13 cellular contexts compared by ENCODE assay signal in the genomic region with DNA sequence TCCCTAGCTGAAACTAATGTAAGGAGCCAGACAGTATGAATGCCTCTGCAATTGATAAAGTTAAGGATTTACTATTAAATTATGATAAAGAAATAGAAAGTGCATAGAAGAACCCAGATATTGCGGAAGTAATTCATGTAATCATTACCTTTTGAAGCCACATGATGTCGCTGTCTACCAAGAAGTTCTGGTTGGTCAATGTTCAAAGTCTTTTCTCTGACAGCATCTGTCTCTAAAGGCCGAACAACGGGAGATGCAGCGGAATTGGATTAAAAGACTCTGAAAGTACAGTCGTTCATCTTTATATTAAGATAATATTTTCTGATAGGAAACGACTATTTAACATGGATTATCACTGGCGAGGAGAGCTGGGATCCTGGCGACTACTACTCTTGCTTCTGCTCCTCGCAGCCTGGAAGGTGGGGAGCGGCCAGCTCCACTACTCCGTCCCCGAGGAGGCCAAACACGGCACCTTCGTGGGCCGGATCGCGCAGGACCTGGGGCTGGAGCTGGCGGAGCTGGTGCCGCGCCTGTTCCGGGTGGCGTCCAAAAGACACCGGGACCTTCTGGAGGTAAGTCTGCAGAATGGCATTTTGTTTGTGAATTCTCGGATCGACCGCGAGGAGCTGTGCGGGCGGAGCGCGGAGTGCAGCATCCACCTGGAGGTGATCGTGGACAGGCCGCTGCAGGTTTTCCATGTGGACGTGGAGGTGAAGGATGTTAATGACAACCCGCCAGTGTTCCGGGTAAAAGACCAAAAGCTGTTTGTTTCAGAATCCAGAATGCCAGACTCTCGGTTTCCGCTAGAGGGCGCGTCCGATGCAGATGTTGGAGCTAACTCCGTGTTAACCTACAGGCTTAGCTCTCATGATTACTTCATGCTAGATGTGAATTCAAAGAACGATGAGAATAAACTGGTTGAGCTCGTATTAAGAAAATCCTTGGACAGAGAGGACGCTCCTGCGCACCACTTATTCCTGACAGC. TPM values are rescaled to one million over a fixed set of nuclear protein-coding genes. Genes with fewer than 3 reads are reported as not detected.
DNase-seq lines count a peak whose midpoint lies in the region; ATAC-seq, FAIRE-seq and TF ChIP-seq lines count a peak whose summit lies in the region.
"Had no signal": no experiment of that assay in that cellular context is flagged by ENCODE, and none has a peak within 500 bp of the region (broad histone marks: within the 10 kb centered on the region; RNA-seq: fewer than 3 reads in every experiment).

A gene with protein sequence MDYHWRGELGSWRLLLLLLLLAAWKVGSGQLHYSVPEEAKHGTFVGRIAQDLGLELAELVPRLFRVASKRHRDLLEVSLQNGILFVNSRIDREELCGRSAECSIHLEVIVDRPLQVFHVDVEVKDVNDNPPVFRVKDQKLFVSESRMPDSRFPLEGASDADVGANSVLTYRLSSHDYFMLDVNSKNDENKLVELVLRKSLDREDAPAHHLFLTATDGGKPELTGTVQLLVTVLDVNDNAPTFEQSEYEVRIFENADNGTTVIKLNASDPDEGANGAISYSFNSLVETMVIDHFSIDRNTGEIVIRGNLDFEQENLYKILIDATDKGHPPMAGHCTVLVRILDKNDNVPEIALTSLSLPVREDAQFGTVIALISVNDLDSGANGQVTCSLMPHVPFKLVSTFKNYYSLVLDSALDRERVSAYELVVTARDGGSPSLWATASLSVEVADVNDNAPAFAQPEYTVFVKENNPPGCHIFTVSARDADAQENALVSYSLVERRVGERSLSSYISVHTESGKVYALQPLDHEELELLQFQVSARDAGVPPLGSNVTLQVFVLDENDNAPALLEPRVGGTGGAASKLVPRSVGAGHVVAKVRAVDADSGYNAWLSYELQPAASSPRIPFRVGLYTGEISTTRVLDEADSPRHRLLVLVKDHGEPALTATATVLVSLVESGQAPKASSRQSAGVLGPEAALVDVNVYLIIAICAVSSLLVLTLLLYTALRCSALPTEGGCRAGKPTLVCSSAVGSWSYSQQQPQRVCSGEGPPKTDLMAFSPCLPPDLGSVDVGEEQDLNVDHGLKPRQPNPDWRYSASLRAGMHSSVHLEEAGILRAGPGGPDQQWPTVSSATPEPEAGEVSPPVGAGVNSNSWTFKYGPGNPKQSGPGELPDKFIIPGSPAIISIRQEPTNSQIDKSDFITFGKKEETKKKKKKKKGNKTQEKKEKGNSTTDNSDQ (plus strand): TSS at position 210 of the 985 bp plus-strand sequence. CDS start 135 bp downstream, at position 345.

- H3K9me3 Mint-ChIP-seq in astrocyte (ENCODE audit: unreplicated experiment) (peaks cover 5% of the 10 kb centered on the region), neural progenitor cell (peaks cover 37% of the 10 kb centered on the region)
- peaks cover 17% of the 10 kb centered on the region for H3K9me3 Mint-ChIP-seq in activated T-cell treated with anti-CD3 and anti-CD28 coated beads, Interleukin-2, amount 50 U/mL, for 24 hours

- no peak within 1 kb of the TSS for H3K4me2 ChIP-seq in astrocyte (ENCODE audit: low read length)
- H3K4me2 ChIP-seq in neural progenitor cell: no peak within 1 kb of the TSS

- H3K9me3 ChIP-seq in astrocyte (ENCODE audit: insufficient read depth, low read depth, low read length) (peaks cover 3% of the 10 kb centered on the region), neural progenitor cell (ENCODE audit: low read depth) (no peaks in the 10 kb centered on the region)

- H4K20me1 ChIP-seq in astrocyte (ENCODE audit: insufficient read depth, low read length) (no peaks in the 10 kb centered on the region), neural progenitor cell (ENCODE audit: low read depth) (no peaks in the 10 kb centered on the region)

- H3K27ac Mint-ChIP-seq in astrocyte (ENCODE audit: unreplicated experiment): no peak within 1 kb of the TSS
- no peak within 1 kb of the TSS for H3K27ac Mint-ChIP-seq in neural progenitor cell
- no peak within 1 kb of the TSS for H3K27ac Mint-ChIP-seq in activated T-cell treated with anti-CD3 and anti-CD28 coated beads, Interleukin-2, amount 50 U/mL, for 24 hours
- H3K27ac Mint-ChIP-seq: B cell had no signal

- H3K36me3 ChIP-seq in astrocyte (ENCODE audit: insufficient read depth, low read length) (no peaks in the 10 kb centered on the region), neural progenitor cell (no peaks in the 10 kb centered on the region)
- H3K36me3 ChIP-seq: neutrophil, SJSA1 had no signal

- ATAC-seq in HG03108 (IDR thresholded peaks at IDR 0.05; ENCODE audit: unreplicated experiment) (no peak), GM21390 (IDR thresholded peaks at IDR 0.05; ENCODE audit: unreplicated experiment) (no peak)

- H3K4me3 Mint-ChIP-seq in astrocyte (ENCODE audit: unreplicated experiment) (no peak within 1 kb of the TSS), neural progenitor cell (no peak within 1 kb of the TSS)
- no peak within 1 kb of the TSS for H3K4me3 Mint-ChIP-seq in activated T-cell treated with anti-CD3 and anti-CD28 coated beads, Interleukin-2, amount 50 U/mL, for 24 hours
- H3K4me3 Mint-ChIP-seq: B cell had no signal

- no peaks in the 10 kb centered on the region for H3F3A ChIP-seq in neural progenitor cell (ENCODE audit: low read depth)

- H3K9ac ChIP-seq in astrocyte (ENCODE audit: low read length) (no peak within 1 kb of the TSS), neural progenitor cell (no peak within 1 kb of the TSS)

- no peak within 1 kb of the TSS for H3K4me3 ChIP-seq in astrocyte (ENCODE audit: insufficient read depth, low read depth, low read length)
- H3K4me3 ChIP-seq in neural progenitor cell: no peak within 1 kb of the TSS
- H3K4me3 ChIP-seq: coronary artery, SJSA1 had no signal

- H3K36me3 Mint-ChIP-seq in astrocyte (ENCODE audit: low read depth, unreplicated experiment): peaks cover 16% of the 10 kb centered on the region
- H3K36me3 Mint-ChIP-seq in neural progenitor cell: peaks cover 18% of the 10 kb centered on the region
- peaks cover 5% of the 10 kb centered on the region for H3K36me3 Mint-ChIP-seq in activated T-cell treated with anti-CD3 and anti-CD28 coated beads, Interleukin-2, amount 50 U/mL, for 24 hours (ENCODE audit: low read depth)

- no peak within 1 kb of the TSS for H2AFZ ChIP-seq in astrocyte (ENCODE audit: low read depth, low read length)
- H2AFZ ChIP-seq in neural progenitor cell (replicated peaks): no peak within 1 kb of the TSS

- FAIRE-seq in astrocyte (lab: Jason Lieb, UNC): no peak

- H3K4me1 Mint-ChIP-seq in astrocyte (ENCODE audit: low read depth, unreplicated experiment): no peaks in the 10 kb centered on the region
- no peaks in the 10 kb centered on the region for H3K4me1 Mint-ChIP-seq in neural progenitor cell
- H3K4me1 Mint-ChIP-seq in activated T-cell treated with anti-CD3 and anti-CD28 coated beads, Interleukin-2, amount 50 U/mL, for 24 hours (ENCODE audit: low read depth): no peaks in the 10 kb centered on the region
- H3K4me1 Mint-ChIP-seq: B cell had no signal

- peak; percentile 44 for DNase-seq in SIG-M5 treated with dmso at 0.1 percent for 504 hours (lab: John Stamatoyannopoulos, UW; ENCODE audit: unreplicated experiment)
- DNase-seq in SIG-M5 (lab: John Stamatoyannopoulos, UW): no peak
- peak; percentile 32 for DNase-seq in NCI-H2029 (lab: John Stamatoyannopoulos, UW)
- DNase-seq in astrocyte (ENCODE audit: low read depth): no peak
- peak; percentile 15 for DNase-seq in neural progenitor cell (ENCODE audit: low spot score)
- DNase-seq in activated T-cell treated with anti-CD3 and anti-CD28 coated beads, Interleukin-2, amount 50 U/mL, for 24 hours: no peak
- DNase-seq: stimulated activated naive CD4-positive, alpha-beta T cell treated with Interleukin-2 at 50 U/mL for 16 hours had no signal

- no peaks in the 10 kb centered on the region for H3K79me2 ChIP-seq in astrocyte (ENCODE audit: insufficient read depth, low read length)
- no peaks in the 10 kb centered on the region for H3K79me2 ChIP-seq in neural progenitor cell (ENCODE audit: low read depth)

- no peak within 1 kb of the TSS for H3K27ac ChIP-seq in astrocyte (ENCODE audit: low read depth, low read length)
- H3K27ac ChIP-seq in neural progenitor cell: no peak within 1 kb of the TSS
- H3K27ac ChIP-seq: coronary artery, neutrophil, SJSA1 had no signal

- H3K27me3 ChIP-seq in astrocyte (ENCODE audit: insufficient read depth, low read length): no peaks in the 10 kb centered on the region
- no peaks in the 10 kb centered on the region for H3K27me3 ChIP-seq in neural progenitor cell
- H3K27me3 ChIP-seq: SJSA1 had no signal

- H3K4me1 ChIP-seq in astrocyte (ENCODE audit: insufficient read depth, low read length) (no peaks in the 10 kb centered on the region), neural progenitor cell (no peaks in the 10 kb centered on the region)
- H3K4me1 ChIP-seq: SJSA1 had no signal

- peak; percentile 5 for TF ChIP-seq CTCF in astrocyte (IDR thresholded peaks at IDR 0.05; ENCODE audit: insufficient read depth, low read depth, low read length)
- peak; percentile 44 for TF ChIP-seq CTCF in neural progenitor cell (IDR thresholded peaks at IDR 0.05)

- H3K27me3 Mint-ChIP-seq in astrocyte (ENCODE audit: low read depth, unreplicated experiment): no peaks in the 10 kb centered on the region
- peaks cover 2% of the 10 kb centered on the region for H3K27me3 Mint-ChIP-seq in neural progenitor cell (ENCODE audit: insufficient read depth, low read depth)
- peaks cover 36% of the 10 kb centered on the region for H3K27me3 Mint-ChIP-seq in activated T-cell treated with anti-CD3 and anti-CD28 coated beads, Interleukin-2, amount 50 U/mL, for 24 hours

RNA-seq across cellular contexts. Expression of the gene that starts here (rescaled TPM):
- total RNA-seq in astrocyte (0.99 and 1.0 TPM in 2 replicates), neural progenitor cell (ENCODE audit: low replicate concordance) (0.90 and 1.6 TPM in 2 replicates)
- total RNA-seq: B cell had no signal

Comparison
In these comparisons a context has a peak if more than half of its experiments do, and no peak if none do; other contexts are left out.
1. DNase-seq: peak in SIG-M5 treated with dmso at 0.1 percent for 504 hours (single experiment), NCI-H2029 (single experiment) and neural progenitor cell (single experiment); none in SIG-M5 (single experiment), astrocyte (single experiment) and activated T-cell treated with anti-CD3 and anti-CD28 coated beads, Interleukin-2, amount 50 U/mL, for 24 hours (single experiment).